Comparison of ENCODE assay signal across 8 cellular contexts in genomic region chr2:198498048-198498447, GRCh38.
"Had no signal": no experiment of that assay in that cellular context is flagged by ENCODE, and none has a peak within 500 bp of the region (broad histone marks: within the 10 kb centered on the region; RNA-seq: fewer than 3 reads in every experiment).

No MANE protein-coding gene starts in this region.

- H3K4me2 ChIP-seq: KMS-11 had no signal

- DNase-seq: IMR-90, KBM-7, KG1 had no signal

- H3K36me3 Mint-ChIP-seq: IgD-negative memory B cell had no signal

- H3K4me1 Mint-ChIP-seq: IgD-negative memory B cell had no signal

- H3K27ac Mint-ChIP-seq: IgD-negative memory B cell had no signal

- H3K27me3 Mint-ChIP-seq: IgD-negative memory B cell had no signal

- H3K27ac ChIP-seq: HL-60, KMS-11 had no signal

- H3K4me3 ChIP-seq: K562 had no signal

- ATAC-seq: HepG2, K562 had no signal

- H3K4me3 Mint-ChIP-seq: IgD-negative memory B cell had no signal

- H3K9me3 Mint-ChIP-seq: IgD-negative memory B cell had no signal
